In genomic region chr10:51117053-51117660, GRCh38 we compare ENCODE assay signal across 32 cellular contexts. TPM values are rescaled to one million over a fixed set of nuclear protein-coding genes. Genes with fewer than 3 reads are reported as not detected.
A peak's percentile ranks its signal among the peaks of the same experiment; 100 is the strongest.
DNase-seq lines count a peak whose midpoint lies in the region; ATAC-seq and TF ChIP-seq lines count a peak whose summit lies in the region.
"Had no signal": no experiment of that assay in that cellular context is flagged by ENCODE, and none has a peak within 500 bp of the region (broad histone marks: within the 10 kb centered on the region; RNA-seq: fewer than 3 reads in every experiment).

No MANE protein-coding gene starts in this region.

- peak overlapping the region; percentile 40 for H3K27ac Mint-ChIP-seq in HFFc6
- H3K27ac Mint-ChIP-seq in nephron progenitor cell: peak overlapping the region; percentile 48
- H3K27ac Mint-ChIP-seq: activated CD4-positive, alpha-beta T cell treated with anti-CD3 and anti-CD28 coated beads, Interleukin-2, amount 10 ng/mL, durations not matched to agents 7 days and 5 days; naive B cell; WTC11 had no signal

- H3K4me3 Mint-ChIP-seq in HFFc6: no peak overlapping the region; the same call in 1 of the 2 replicates
- H3K4me3 Mint-ChIP-seq in nephron progenitor cell: no peak overlapping the region
- H3K4me3 Mint-ChIP-seq: activated CD4-positive, alpha-beta T cell treated with anti-CD3 and anti-CD28 coated beads, Interleukin-2, amount 10 ng/mL, durations not matched to agents 7 days and 5 days; activated T-cell treated with anti-CD3 and anti-CD28 coated beads, Interleukin-2, amount 50 U/mL, for 4 hours; naive B cell; WTC11 had no signal

- DNase-seq in AG10803 (ENCODE audit: low read depth) (peak; percentile 98), HFFc6 (no peak), fibroblast of pulmonary artery (ENCODE audit: low read depth) (peak; percentile 28), nephron progenitor cell (no peak), COR-L47 (lab: John Stamatoyannopoulos, UW) (no peak), HEK293T (ENCODE audit: extremely low spot score) (no peak)
- no peak for DNase-seq in stimulated activated CD4-positive, alpha-beta T cell treated with anti-CD3 and anti-CD28 coated beads, Interleukin-12 subunit alpha, Interleukin-12 subunit beta, amount 100 ng/mL, for 4 hours
- DNase-seq: activated CD4-positive, alpha-beta T cell treated with anti-CD3 and anti-CD28 coated beads, Interleukin-2, amount 10 ng/mL, durations not matched to agents 7 days and 5 days; activated naive CD4-positive, alpha-beta T cell treated with Interleukin-2 at 50 U/mL for 16 hours; activated T-cell treated with anti-CD3 and anti-CD28 coated beads, Interleukin-2, amount 50 U/mL, for 4 hours; adrenal gland; brain microvascular endothelial cell; DMS79; effector CD4-positive, alpha-beta T cell; GOT3; hypothalamus; left lung; naive B cell; NCI-H1092 treated with DMSO at 0.1 percent for 48 hours; NCI-H1930; NCI-H2227 treated with DMSO at 0.1 percent for 48 hours; NCI-H69; nucleus accumbens; small intestine; stimulated activated CD4-positive, alpha-beta T cell treated with anti-CD3 and anti-CD28 coated beads, Interleukin-1b, Interleukin-23, amount 100 ng/mL, for 48 hours; stomach had no signal

- peaks cover 14% of the 10 kb centered on the region for H3K36me3 Mint-ChIP-seq in HFFc6 (ENCODE audit: low read depth)
- H3K36me3 Mint-ChIP-seq in nephron progenitor cell (ENCODE audit: low read depth): no peaks in the 10 kb centered on the region
- H3K36me3 Mint-ChIP-seq: naive B cell, WTC11 had no signal

- H3K27me3 Mint-ChIP-seq in HFFc6 (ENCODE audit: insufficient read depth): no peaks in the 10 kb centered on the region
- no peaks in the 10 kb centered on the region for H3K27me3 Mint-ChIP-seq in nephron progenitor cell (ENCODE audit: low read depth, poor library complexity)
- H3K27me3 Mint-ChIP-seq: activated CD4-positive, alpha-beta T cell treated with anti-CD3 and anti-CD28 coated beads, Interleukin-2, amount 10 ng/mL, durations not matched to agents 7 days and 5 days; naive B cell had no signal

- POLR2A ChIA-PET in HEK293T (lab: Yijun Ruan, JAX): no interaction called here

- no peaks in the 10 kb centered on the region for H3K9me3 Mint-ChIP-seq in HFFc6
- H3K9me3 Mint-ChIP-seq in nephron progenitor cell: no peaks in the 10 kb centered on the region
- H3K9me3 Mint-ChIP-seq: activated CD4-positive, alpha-beta T cell treated with anti-CD3 and anti-CD28 coated beads, Interleukin-2, amount 10 ng/mL, durations not matched to agents 7 days and 5 days; activated T-cell treated with anti-CD3 and anti-CD28 coated beads, Interleukin-2, amount 50 U/mL, for 4 hours had no signal

- CTCF ChIA-PET in HEK293T (lab: Yijun Ruan, JAX): interaction anchor here (0.6 kb wide), 1 partner anchor 306 kb away, joined by 3 read pairs; no protein-coding TSS in a partner anchor

- H3K4me3 ChIP-seq in AG10803 (ENCODE audit: low read length) (no peak overlapping the region), fibroblast of pulmonary artery (replicated peaks; ENCODE audit: low read depth, low read length) (no peak overlapping the region)
- H3K4me3 ChIP-seq: adrenal gland; BLaER1 treated with 17β-estradiol and CSF1 and Interleukin-3, amounts not matched to agents 10 nM and 100 nM; K562; left lung; SJSA1; stomach; tibial nerve had no signal

- TF ChIP-seq CTCF in AG10803 (conservative IDR thresholded peaks at IDR 0.05; ENCODE audit: low read length) (no peak), HFFc6 (IDR thresholded peaks at IDR 0.05) (no peak), fibroblast of pulmonary artery (IDR thresholded peaks at IDR 0.05; ENCODE audit: low read length, missing control alignments) (no peak), nephron progenitor cell (IDR thresholded peaks at IDR 0.05) (no peak)

- H3K4me1 Mint-ChIP-seq in HFFc6 (ENCODE audit: low read depth): peaks cover 50% of the 10 kb centered on the region
- peaks cover 15% of the 10 kb centered on the region for H3K4me1 Mint-ChIP-seq in nephron progenitor cell
- H3K4me1 Mint-ChIP-seq: activated CD4-positive, alpha-beta T cell treated with anti-CD3 and anti-CD28 coated beads, Interleukin-2, amount 10 ng/mL, durations not matched to agents 7 days and 5 days; naive B cell had no signal

- ATAC-seq in GM18502 (IDR thresholded peaks at IDR 0.05; ENCODE audit: poor library complexity, unreplicated experiment): no peak
- ATAC-seq: activated T-cell treated with anti-CD3 and anti-CD28 coated beads, Interleukin-2, amount 50 U/mL, for 4 hours; K562; left lung; WTC11 had no signal

TF ChIP-seq in HEK293T, 16 proteins besides CTCF, POLR2A, EP300 and RAD21:
- TF ChIP-seq FOXM1 (IDR thresholded peaks at IDR 0.05; ENCODE audit: borderline replicate concordance) (no peak), L3MBTL2 (conservative IDR thresholded peaks at IDR 0.05) (no peak), FOXA1 (IDR thresholded peaks at IDR 0.05) (no peak), NFRKB (IDR thresholded peaks at IDR 0.05) (no peak), CTBP1 (IDR thresholded peaks at IDR 0.05; ENCODE audit: borderline replicate concordance) (no peak), BHLHE40 (IDR thresholded peaks at IDR 0.05; ENCODE audit: borderline replicate concordance) (no peak), SP1 (IDR thresholded peaks at IDR 0.05) (no peak), SUZ12 (IDR thresholded peaks at IDR 0.05) (no peak), HDGF (IDR thresholded peaks at IDR 0.05; ENCODE audit: borderline replicate concordance) (no peak), LEF1 (IDR thresholded peaks at IDR 0.05; ENCODE audit: borderline replicate concordance) (no peak), ARNT (IDR thresholded peaks at IDR 0.05) (no peak), TARDBP (IDR thresholded peaks at IDR 0.05) (no peak), ZNF384 (IDR thresholded peaks at IDR 0.05) (no peak)
- TF ChIP-seq, protein P1, sequence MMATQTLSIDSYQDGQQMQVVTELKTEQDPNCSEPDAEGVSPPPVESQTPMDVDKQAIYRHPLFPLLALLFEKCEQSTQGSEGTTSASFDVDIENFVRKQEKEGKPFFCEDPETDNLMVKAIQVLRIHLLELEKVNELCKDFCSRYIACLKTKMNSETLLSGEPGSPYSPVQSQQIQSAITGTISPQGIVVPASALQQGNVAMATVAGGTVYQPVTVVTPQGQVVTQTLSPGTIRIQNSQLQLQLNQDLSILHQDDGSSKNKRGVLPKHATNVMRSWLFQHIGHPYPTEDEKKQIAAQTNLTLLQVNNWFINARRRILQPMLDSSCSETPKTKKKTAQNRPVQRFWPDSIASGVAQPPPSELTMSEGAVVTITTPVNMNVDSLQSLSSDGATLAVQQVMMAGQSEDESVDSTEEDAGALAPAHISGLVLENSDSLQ (IDR thresholded peaks at IDR 0.05): no peak

RNA-seq across cellular contexts. Expression of gene PRKG1, which starts 42.9 kb away (rescaled TPM):
- 10 to 100 TPM in 2 of 6 experiments, 1 to 10 TPM in 4; 9.3 to 10.1 (median 9.8) TPM for total RNA-seq in HFFc6 (2021; fragmentation: NEBNext Ultra II Directional; extraction: Animal tissue kit (Norgen Biotek cat#: 25700))
- total RNA-seq: activated CD4-positive, alpha-beta T cell treated with anti-CD3 and anti-CD28 coated beads, Interleukin-2, amount 10 ng/mL, durations not matched to agents 7 days and 5 days; SJSA1 had no signal

Comparison
In these comparisons a context has a peak if more than half of its experiments do, and no peak if none do; other contexts are left out.
1. DNase-seq: peak in AG10803 (single experiment) and fibroblast of pulmonary artery (single experiment); none in HFFc6 (single experiment), nephron progenitor cell (single experiment), COR-L47 (single experiment), HEK293T (single experiment) and stimulated activated CD4-positive, alpha-beta T cell treated with anti-CD3 and anti-CD28 coated beads, Interleukin-12 subunit alpha, Interleukin-12 subunit beta, amount 100 ng/mL, for 4 hours (single experiment).